ENCODE assay signal across 23 cellular contexts in the genomic region with DNA sequence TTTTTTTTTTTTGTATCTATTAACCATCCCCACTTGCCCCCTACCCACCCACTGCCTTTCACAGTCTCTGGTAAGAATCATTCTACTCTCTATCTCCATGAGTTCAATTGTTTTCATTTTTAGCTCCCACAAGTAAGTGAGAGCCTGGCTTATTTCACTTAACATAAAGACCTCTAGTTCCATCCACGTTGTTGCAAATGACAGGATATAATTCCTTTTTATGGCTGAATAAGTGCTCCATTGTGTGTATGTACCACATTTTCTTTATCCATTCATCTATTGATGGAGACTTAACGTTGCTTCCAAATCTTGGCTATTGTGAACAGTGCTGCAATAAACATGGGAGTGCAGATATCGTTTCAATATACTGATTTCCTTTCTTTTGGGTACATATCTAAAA.
"Had no signal": no experiment of that assay in that cellular context is flagged by ENCODE, and none has a peak within 500 bp of the region (broad histone marks: within the 10 kb centered on the region; RNA-seq: fewer than 3 reads in every experiment).

No MANE protein-coding gene starts in this region.

- ATAC-seq: foreskin keratinocyte; gastrocnemius medialis; heart right ventricle; left colon; left lobe of liver; mucosa of descending colon; naive thymus-derived CD8-positive, alpha-beta T cell had no signal

- H3K9me3 Mint-ChIP-seq: immature natural killer cell, mesothelial cell of epicardium, naive B cell had no signal

- H3K36me3 Mint-ChIP-seq: mesothelial cell of epicardium, naive B cell had no signal

- H3K27ac Mint-ChIP-seq: mesothelial cell of epicardium; naive thymus-derived CD8-positive, alpha-beta T cell had no signal

- H3K4me3 Mint-ChIP-seq: immature natural killer cell; mesothelial cell of epicardium; naive B cell; naive thymus-derived CD8-positive, alpha-beta T cell had no signal

- DNase-seq: dermis blood vessel endothelial cell; dorsolateral prefrontal cortex; effector CD4-positive, alpha-beta T cell; effector memory CD4-positive, alpha-beta T cell; foreskin keratinocyte; gastrocnemius medialis; glutamatergic neuron; head of caudate nucleus; heart right ventricle; hypothalamus; immature natural killer cell; islet precursor cell; kidney; kidney glomerular epithelial cell; left colon; left ventricle myocardium inferior; mammary epithelial cell; mesenchymal stem cell; mucosa of descending colon; naive B cell; naive thymus-derived CD8-positive, alpha-beta T cell had no signal

- H3K27me3 Mint-ChIP-seq: naive B cell; naive thymus-derived CD8-positive, alpha-beta T cell had no signal
